ENCODE assay signal across 5 cellular contexts in the genomic region with DNA sequence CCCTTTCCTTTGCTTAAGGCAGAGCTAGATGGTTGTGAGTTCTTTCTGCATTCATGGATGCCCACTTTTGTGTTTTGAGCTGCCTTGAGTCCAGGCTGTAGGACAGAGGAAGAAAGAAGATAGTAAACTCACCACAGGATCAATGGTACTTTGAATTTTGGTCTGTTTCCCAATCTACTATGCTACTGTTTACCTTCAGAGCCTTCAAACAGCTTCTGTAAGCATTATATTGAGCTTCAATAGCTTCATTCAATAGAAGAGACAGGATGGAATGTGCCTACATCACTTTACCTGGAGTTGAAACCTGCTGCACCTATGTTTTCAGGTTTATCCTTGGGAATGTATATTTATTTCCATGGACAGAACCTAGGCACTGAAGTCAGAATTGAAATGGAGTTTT.
"Had no signal": no experiment of that assay in that cellular context is flagged by ENCODE, and none has a peak within 500 bp of the region (broad histone marks: within the 10 kb centered on the region; RNA-seq: fewer than 3 reads in every experiment).

No MANE protein-coding gene starts in this region.

- FAIRE-seq: HTR-8/SVneo, K562 had no signal

- ATAC-seq: K562 had no signal

- DNase-seq: IMR-90, KBM-7 had no signal

- H3K27ac ChIP-seq: HL-60 had no signal

- H3K4me3 ChIP-seq: K562 had no signal
